Comparison of ENCODE assay signal across 8 cellular contexts in genomic region chr18:80109676-80110078, GRCh38. TPM values are rescaled to one million over a fixed set of nuclear protein-coding genes. Genes with fewer than 3 reads are reported as not detected.
DNase-seq lines count a peak whose midpoint lies in the region; ATAC-seq, FAIRE-seq and TF ChIP-seq lines count a peak whose summit lies in the region.

No MANE protein-coding gene starts in this region.

- ATAC-seq in GM18505 (IDR thresholded peaks at IDR 0.05; ENCODE audit: unreplicated experiment) (peak; percentile 35), HG03064 (IDR thresholded peaks at IDR 0.05; ENCODE audit: low read depth, unreplicated experiment) (peak; percentile 32)

- H3K9ac ChIP-seq in keratinocyte (ENCODE audit: control insufficient read depth, extremely low read depth, insufficient read depth, low read length): peak overlapping the region; percentile 81

- H3K4me1 ChIP-seq in keratinocyte (ENCODE audit: control insufficient read depth, extremely low read depth, insufficient read depth, low read length) (peaks cover 12% of the 10 kb centered on the region), spleen (peaks cover 12 to 68% (median 25%) of the 10 kb centered on the region in 6 donors)

- intact Hi-C loops in spleen (cut with DNase I; ENCODE audit: low total_unique reads): no loop called here

- TF ChIP-seq CTCF in C4-2B (conservative IDR thresholded peaks at IDR 0.05) (no peak), cardiac fibroblast (IDR thresholded peaks at IDR 0.05; ENCODE audit: low read depth, low read length) (no peak), keratinocyte (optimal IDR thresholded peaks at IDR 0.05 in 1 of 3, IDR thresholded peaks at IDR 0.05 in 1 of 3, conservative IDR thresholded peaks at IDR 0.05 in 1 of 3; ENCODE audit: extremely low read depth in 1 of 3, insufficient read depth in 2 of 3, low read length in 3 of 3) (no peak), spleen (IDR thresholded peaks at IDR 0.05 in 8 of 11, conservative IDR thresholded peaks at IDR 0.05 in 3 of 11) (no peak)

- peaks cover 51% of the 10 kb centered on the region for H3K79me2 ChIP-seq in keratinocyte (ENCODE audit: control insufficient read depth, insufficient read depth, low read length)

- no peaks in the 10 kb centered on the region for H3K27me3 ChIP-seq in keratinocyte (ENCODE audit: control insufficient read depth, extremely low read depth, insufficient read depth, low read length)
- H3K27me3 ChIP-seq in spleen (replicated peaks in 1 of 7): no peaks in the 10 kb centered on the region

- H3K4me3 ChIP-seq in cardiac fibroblast (replicated peaks in 1 of 2; ENCODE audit: low read depth in 2 of 2, low read length in 2 of 2) (peak overlapping the region; percentile 75), keratinocyte (ENCODE audit: control insufficient read depth in 2 of 3, extremely low read depth in 1 of 3, insufficient read depth in 2 of 3, low read depth in 1 of 3, low read length in 3 of 3) (peak overlapping the region; percentile 73 to 84 (median 81)), spleen (peak overlapping the region; percentile 39 to 74 (median 56))

- H3K4me2 ChIP-seq in keratinocyte (ENCODE audit: control insufficient read depth, extremely low read depth, insufficient read depth, low read depth, low read length): peak overlapping the region; percentile 94

- peak overlapping the region; percentile 66 for H2AFZ ChIP-seq in keratinocyte (ENCODE audit: control insufficient read depth, low read length)

- dilution Hi-C loops in keratinocyte (cut with MboI; ENCODE audit: extremely low pct_ligation_motif_present, low sequenced_read_pairs): no loop called here

- H3K27ac ChIP-seq in C4-2B (peak overlapping the region; percentile 88), keratinocyte (ENCODE audit: control insufficient read depth, insufficient read depth, low read length) (peak overlapping the region; percentile 86), spleen (peak overlapping the region; percentile 69 to 90 (median 85))

- DNase-seq in OCI-M1 (lab: John Stamatoyannopoulos, UW) (peak; percentile 48), cardiac fibroblast (ENCODE audit: low read depth in 2 of 2) (peak; percentile 39 to 42), keratinocyte (ENCODE audit: low read depth, low spot score) (no peak), spleen (peak; percentile 83), DMS153 (lab: John Stamatoyannopoulos, UW) (no peak)

- no peak for TF ChIP-seq POLR2A in GM18505 (IDR thresholded peaks at IDR 0.05; ENCODE audit: borderline replicate concordance, extremely low read depth, insufficient read depth, insufficient read length)
- TF ChIP-seq POLR2A in spleen (IDR thresholded peaks at IDR 0.05): no peak

- no peak for FAIRE-seq in keratinocyte (lab: Jason Lieb, UNC)

- no peaks in the 10 kb centered on the region for H3K9me1 ChIP-seq in keratinocyte (ENCODE audit: control insufficient read depth, extremely low read depth, insufficient read depth, low read length)

- H3K9me3 ChIP-seq in keratinocyte (ENCODE audit: control insufficient read depth, low read depth, low read length) (no peaks in the 10 kb centered on the region), spleen (peaks cover 0 to 7% (median 0%) of the 10 kb centered on the region in 8 donors)

- no peaks in the 10 kb centered on the region for H3K36me3 ChIP-seq in keratinocyte (ENCODE audit: control insufficient read depth in 2 of 2, extremely low read depth in 1 of 2, insufficient read depth in 2 of 2, low read length in 2 of 2)
- H3K36me3 ChIP-seq in spleen: no peaks in the 10 kb centered on the region

- 0 to 1% (median 0%) methylated on average over 27 to 34 of the region's 34 CpGs for WGBS in spleen, 5 donors

- H4K20me1 ChIP-seq in keratinocyte (ENCODE audit: control insufficient read depth, extremely low read depth, insufficient read depth, low read length): peaks cover 12% of the 10 kb centered on the region

RNA-seq across cellular contexts. Expression of gene ADNP2, which starts 0.6 kb away (rescaled TPM):
- 7.7 to 11.7 TPM (median 11.3 TPM) in 3 replicates for polyA plus RNA-seq in keratinocyte
- 16.2 TPM for polyA plus RNA-seq in keratinocyte (2011; ENCODE audit: low read depth)
- polyA plus RNA-seq in keratinocyte (2011; cell fraction: cytosol; rRNA removed): 6.2 and 7.7 TPM in 2 replicates
- 16.1 and 16.5 TPM in 2 replicates for polyA plus RNA-seq in keratinocyte (2011; cell fraction: nucleus; rRNA removed)
- 12.2 and 12.4 TPM in 2 replicates for polyA plus RNA-seq in keratinocyte (2012; ENCODE audit: low replicate concordance)
- 15.5 to 25.3 TPM (median 18.5 TPM) in 3 replicates for polyA minus RNA-seq in keratinocyte
- polyA minus RNA-seq in keratinocyte (2011; cell fraction: cytosol; rRNA and poly(A)+ RNA removed): 8.8 TPM
- polyA minus RNA-seq in keratinocyte (2011; cell fraction: nucleus; rRNA and poly(A)+ RNA removed): 13.4 and 20.8 TPM in 2 replicates
- 10 to 100 TPM; 14.3 to 20.6 (median 15.7) TPM for total RNA-seq in spleen
- 1 to 10 TPM; 3.5 to 4.5 (median 3.7) TPM for polyA plus RNA-seq in spleen

Comparison
In these comparisons a context has a peak if more than half of its experiments do, and no peak if none do; other contexts are left out.
1. DNase-seq: peak in OCI-M1 (single experiment), cardiac fibroblast (2 of 2) and spleen (single experiment); none in keratinocyte (single experiment) and DMS153 (single experiment).
2. Peak in every context shown above with its lines, with median percentiles within 50 percentile points of each other: H3K27ac ChIP-seq and H3K4me3 ChIP-seq.